Comparison of ENCODE assay signal across 26 cellular contexts in genomic region chr7:133428876-133429275, GRCh38.
"Had no signal": no experiment of that assay in that cellular context is flagged by ENCODE, and none has a peak within 500 bp of the region (broad histone marks: within the 10 kb centered on the region; RNA-seq: fewer than 3 reads in every experiment).

No MANE protein-coding gene starts in this region.

- H3K4me1 Mint-ChIP-seq: brain had no signal

- H3K4me3 ChIP-seq: esophagus squamous epithelium, gastrocnemius medialis, right lobe of liver had no signal

- H3K27me3 Mint-ChIP-seq: activated CD4-positive, alpha-beta T cell treated with anti-CD3 and anti-CD28 coated beads, Interleukin-2, amount 10 ng/mL, durations not matched to agents 7 days and 5 days; activated CD8-positive, alpha-beta T cell treated with anti-CD3 and anti-CD28 coated beads for 36 hours; activated naive CD8-positive, alpha-beta T cell treated with anti-CD3 and anti-CD28 coated beads, Interleukin-2, amount 50 U/mL, for 24 hours; natural killer cell treated with Interleukin-12 subunit alpha and Interleukin-12 subunit beta and Interleukin-15 and Interleukin-18, amount 100 ng/mL, for 72 hours had no signal

- H2AFZ ChIP-seq: parathyroid adenoma had no signal

- DNase-seq: activated CD4-positive, alpha-beta T cell treated with anti-CD3 and anti-CD28 coated beads, Interleukin-2, amount 10 ng/mL, durations not matched to agents 7 days and 5 days; activated CD4-positive, CD25-positive, alpha-beta regulatory T cell treated with anti-CD3 and anti-CD28 coated beads, Interleukin-2, amount 50 U/mL, for 72 hours; activated CD8-positive, alpha-beta T cell treated with anti-CD3 and anti-CD28 coated beads for 36 hours; activated gamma-delta T cell; activated naive CD4-positive, alpha-beta T cell treated with anti-CD3 and anti-CD28 coated beads, Interleukin-2, amount 50 U/mL, for 16 hours; activated naive CD8-positive, alpha-beta T cell treated with anti-CD3 and anti-CD28 coated beads, Interleukin-2, amount 50 U/mL, for 24 hours; anterior cingulate cortex; caudate nucleus; dermis blood vessel endothelial cell; effector memory CD4-positive, alpha-beta T cell; esophagus squamous epithelium; gastrocnemius medialis; head of caudate nucleus; hypothalamus; left ventricle myocardium superior; midbrain; right lobe of liver; small intestine; stimulated activated CD4-positive, alpha-beta T cell treated with anti-CD3 and anti-CD28 coated beads, Interleukin-2, amount 100 ng/mL, for 24 hours had no signal

- H3K27ac ChIP-seq: gastrocnemius medialis, neutrophil, parathyroid adenoma, right lobe of liver, VCaP had no signal

- H3K79me2 ChIP-seq: parathyroid adenoma had no signal

- H3K9me3 Mint-ChIP-seq: activated CD8-positive, alpha-beta T cell treated with anti-CD3 and anti-CD28 coated beads for 36 hours; activated naive CD8-positive, alpha-beta T cell treated with anti-CD3 and anti-CD28 coated beads, Interleukin-2, amount 50 U/mL, for 24 hours; activated T-helper 1 cell treated with anti-CD3 and anti-CD28 coated beads, Interleukin-12 subunit alpha, Interleukin-12 subunit beta, Interleukin-2, Interleukin-4 antibody, amounts not matched to agents 30 ng/mL and 10 ng/mL and 1 ng/mL, durations not matched to agents 14 hours and 24 hours and 36 hours; natural killer cell treated with Interleukin-12 subunit alpha and Interleukin-12 subunit beta and Interleukin-15 and Interleukin-18, amount 100 ng/mL, for 72 hours had no signal

- H3K4me3 Mint-ChIP-seq: activated CD4-positive, alpha-beta T cell treated with anti-CD3 and anti-CD28 coated beads, Interleukin-2, amount 10 ng/mL, durations not matched to agents 7 days and 5 days; activated CD8-positive, alpha-beta T cell treated with anti-CD3 and anti-CD28 coated beads for 36 hours; activated naive CD8-positive, alpha-beta T cell treated with anti-CD3 and anti-CD28 coated beads, Interleukin-2, amount 50 U/mL, for 24 hours; activated T-helper 1 cell treated with anti-CD3 and anti-CD28 coated beads, Interleukin-12 subunit alpha, Interleukin-12 subunit beta, Interleukin-2, Interleukin-4 antibody, amounts not matched to agents 30 ng/mL and 10 ng/mL and 1 ng/mL, durations not matched to agents 14 hours and 24 hours and 36 hours; brain; natural killer cell treated with Interleukin-12 subunit alpha and Interleukin-12 subunit beta and Interleukin-15 and Interleukin-18, amount 100 ng/mL, for 72 hours; stimulated activated effector memory CD8-positive, alpha-beta T cell treated with anti-CD3 and anti-CD28 coated beads, Interleukin-12 subunit alpha, Interleukin-12 subunit beta, amount 100 ng/mL, for 72 hours had no signal

- H3K27me3 ChIP-seq: esophagus squamous epithelium, gastrocnemius medialis, neutrophil, right lobe of liver had no signal

- H3K9me3 ChIP-seq: esophagus squamous epithelium, gastrocnemius medialis, neutrophil, right lobe of liver had no signal

- H3K36me3 ChIP-seq: gastrocnemius medialis, neutrophil, right lobe of liver had no signal

- ATAC-seq: activated CD8-positive, alpha-beta T cell treated with anti-CD3 and anti-CD28 coated beads for 36 hours; activated naive CD8-positive, alpha-beta T cell treated with anti-CD3 and anti-CD28 coated beads, Interleukin-2, amount 50 U/mL, for 24 hours; gastrocnemius medialis; left ventricle myocardium superior; natural killer cell treated with Interleukin-12 subunit alpha and Interleukin-12 subunit beta and Interleukin-15 and Interleukin-18, amount 100 ng/mL, for 72 hours; right lobe of liver; stimulated activated effector memory CD8-positive, alpha-beta T cell treated with anti-CD3 and anti-CD28 coated beads, Interleukin-12 subunit alpha, Interleukin-12 subunit beta, amount 100 ng/mL, for 72 hours had no signal

- H3K27ac Mint-ChIP-seq: activated CD4-positive, alpha-beta T cell treated with anti-CD3 and anti-CD28 coated beads, Interleukin-2, amount 10 ng/mL, durations not matched to agents 7 days and 5 days; activated CD8-positive, alpha-beta T cell treated with anti-CD3 and anti-CD28 coated beads for 36 hours; activated naive CD8-positive, alpha-beta T cell treated with anti-CD3 and anti-CD28 coated beads, Interleukin-2, amount 50 U/mL, for 24 hours; activated T-helper 1 cell treated with anti-CD3 and anti-CD28 coated beads, Interleukin-12 subunit alpha, Interleukin-12 subunit beta, Interleukin-2, Interleukin-4 antibody, amounts not matched to agents 30 ng/mL and 10 ng/mL and 1 ng/mL, durations not matched to agents 14 hours and 24 hours and 36 hours; brain; natural killer cell treated with Interleukin-12 subunit alpha and Interleukin-12 subunit beta and Interleukin-15 and Interleukin-18, amount 100 ng/mL, for 72 hours; stimulated activated effector memory CD8-positive, alpha-beta T cell treated with anti-CD3 and anti-CD28 coated beads, Interleukin-12 subunit alpha, Interleukin-12 subunit beta, amount 100 ng/mL, for 72 hours had no signal

- H3K36me3 Mint-ChIP-seq: stimulated activated effector memory CD8-positive, alpha-beta T cell treated with anti-CD3 and anti-CD28 coated beads, Interleukin-12 subunit alpha, Interleukin-12 subunit beta, amount 100 ng/mL, for 72 hours had no signal

- H3K4me1 ChIP-seq: gastrocnemius medialis, parathyroid adenoma, right lobe of liver had no signal
